8 cellular contexts compared by ENCODE assay signal in genomic region chr19:15379083-15379995, GRCh38. TPM values are rescaled to one million over a fixed set of nuclear protein-coding genes. Genes with fewer than 3 reads are reported as not detected.
DNase-seq lines count a peak whose midpoint lies in the region; ATAC-seq and TF ChIP-seq lines count a peak whose summit lies in the region.

Gene AKAP8 (minus strand): TSS chr19:15379787. CDS start chr19:15379731, 56 bp downstream.

- no peak within 1 kb of the TSS for H4K5ac ChIP-seq in H9 (ENCODE audit: insufficient read length, low read depth, low read length)

- H3K79me2 ChIP-seq in H9 (ENCODE audit: insufficient read depth, low read length) = peaks cover 33% of the 10 kb centered on the region; the same call in 1 of the 2 replicates

- H2AK5ac ChIP-seq in H9 (ENCODE audit: insufficient read length, low read length) = no peak within 1 kb of the TSS

- H3K9me3 Mint-ChIP-seq in H9 = no peaks in the 10 kb centered on the region; a peak in 1 of 5 replicates
- H3K9me3 Mint-ChIP-seq in natural killer cell = no peaks in the 10 kb centered on the region

- peak within 1 kb of the TSS; percentile 84 for H3K9ac ChIP-seq in H9 (ENCODE audit: extremely low read depth, insufficient read length, low read length)

- no peak within 1 kb of the TSS for H2BK5ac ChIP-seq in H9 (ENCODE audit: insufficient read length, low read length)

- peak within 1 kb of the TSS; percentile 96 for H3K14ac ChIP-seq in H9 (ENCODE audit: insufficient read depth, low read length)

- H3K79me1 ChIP-seq in H9 (ENCODE audit: insufficient read depth, low read depth, low read length, poor library complexity, severe bottlenecking) = no peaks in the 10 kb centered on the region

- peaks cover 8% of the 10 kb centered on the region for H3K23me2 ChIP-seq in H9 (ENCODE audit: insufficient read length, low read depth, low read length, poor library complexity, severe bottlenecking)

- no peaks in the 10 kb centered on the region for H3K9me3 ChIP-seq in H9 (ENCODE audit: control insufficient read depth, low read depth, low read length)

- H3K36me3 Mint-ChIP-seq in H9 (ENCODE audit: insufficient read depth in 1 of 3, low read depth in 3 of 3) = peaks cover 5 to 21% (median 5%) of the 10 kb centered on the region in 3 experiments; a peak in 5 of 7 replicates
- H3K36me3 Mint-ChIP-seq in natural killer cell = no peaks in the 10 kb centered on the region

- H4K20me1 ChIP-seq in H9 (ENCODE audit: control insufficient read depth, insufficient read depth, insufficient read length) = no peaks in the 10 kb centered on the region

- no peak within 1 kb of the TSS for H2BK120ac ChIP-seq in H9 (ENCODE audit: low read depth, low read length, poor library complexity, severe bottlenecking)

- H3K56ac ChIP-seq in H9 (ENCODE audit: insufficient read length, low read depth, low read length) = no peak within 1 kb of the TSS

- no peak within 1 kb of the TSS; the same call in 1 of the 2 replicates for H2BK15ac ChIP-seq in H9 (ENCODE audit: low read depth, low read length)

- no CpG with 5 or more reads among the region's 111 CpGs for WGBS in H9 (ENCODE audit: extremely low coverage, insufficient read length, low lambda C conversion rate)

- H3K4ac ChIP-seq in H9 (ENCODE audit: low read depth, low read length) = no peak within 1 kb of the TSS

- H3K18ac ChIP-seq in H9 (ENCODE audit: insufficient read length, low read depth, low read length) = peak within 1 kb of the TSS; percentile 90

- H3K4me3 Mint-ChIP-seq in H9 (peak within 1 kb of the TSS; percentile 95 to 98), natural killer cell (peak within 1 kb of the TSS; percentile 98)

- no peaks in the 10 kb centered on the region for H3K27me3 ChIP-seq in H9 (ENCODE audit: insufficient read depth, low read length)

- TF ChIP-seq CTCF in H9 (conservative IDR thresholded peaks at IDR 0.05) (no peak), natural killer cell (IDR thresholded peaks at IDR 0.05) (no peak)

- H3K23ac ChIP-seq in H9 (ENCODE audit: insufficient read length, low read depth, low read length) = no peak within 1 kb of the TSS

- no peak within 1 kb of the TSS for H3T11ph ChIP-seq in H9 (ENCODE audit: low read length)

- TF ChIP-seq POLR2A in Raji (IDR thresholded peaks at IDR 0.05; ENCODE audit: insufficient read depth, low read depth, low read length) = peak; percentile 71

- H3K4me1 Mint-ChIP-seq in H9 (peaks cover 30 to 31% of the 10 kb centered on the region in 2 experiments), natural killer cell (peaks cover 25 to 37% of the 10 kb centered on the region in 2 donors)

- no peak within 1 kb of the TSS for H4K8ac ChIP-seq in H9 (replicated peaks; ENCODE audit: insufficient read length, low read depth, low read length)

- H3K4me1 ChIP-seq in H9 (ENCODE audit: insufficient read depth, low read length) = peaks cover 2% of the 10 kb centered on the region; the same call in 1 of the 2 replicates

- H3K27ac Mint-ChIP-seq in H9 (peak within 1 kb of the TSS; percentile 97 to 100 (median 99)), natural killer cell (peak within 1 kb of the TSS; percentile 92 to 93)

- no peak within 1 kb of the TSS for H4K91ac ChIP-seq in H9 (ENCODE audit: insufficient read length, low read depth, low read length)

- ATAC-seq in natural killer cell = peak; percentile 89 to 97 (median 91)

- DNase-seq in ELR (ENCODE audit: low read depth) = peak; percentile 98
- peak; percentile 99 for DNase-seq in H9
- DNase-seq in M059J (ENCODE audit: low read depth) = peak; percentile 98
- DNase-seq in activated T-helper 9 cell treated with anti-CD3 and anti-CD28 coated beads, Interleukin-2, amount 50 U/mL, for 16 hours (ENCODE audit: low read depth) = peak; percentile 98
- DNase-seq in fibroblast of peridontal ligament (ENCODE audit: extremely low read depth) = peak; percentile 97
- peak; percentile 98 for DNase-seq in natural killer cell
- DNase-seq in stimulated activated naive CD4-positive, alpha-beta T cell (lab: John Stamatoyannopoulos, UW) = peak; percentile 94 to 99 (median 98)

- no peak within 1 kb of the TSS for H3K27ac ChIP-seq in H9 (ENCODE audit: insufficient read length, low read depth, low read length)

- no peak within 1 kb of the TSS for H2BK20ac ChIP-seq in H9 (ENCODE audit: low read depth, low read length, poor library complexity, severe bottlenecking)

- intact Hi-C loops in natural killer cell (cut with micrococcal nuclease) = loop anchor here (1.0 to 5.0 kb wide), 3 partner anchors 40 to 87 kb away; no protein-coding TSS in a partner anchor

- H2BK12ac ChIP-seq in H9 (ENCODE audit: insufficient read length, low read depth, low read length) = no peak within 1 kb of the TSS

- H3K27me3 Mint-ChIP-seq in H9 (ENCODE audit: low read depth) = no peaks in the 10 kb centered on the region; the same call in 1 of the 2 replicates
- no peaks in the 10 kb centered on the region for H3K27me3 Mint-ChIP-seq in natural killer cell (ENCODE audit: low read depth in 2 of 2)

- H2AFZ ChIP-seq in H9 (ENCODE audit: low read length) = no peak within 1 kb of the TSS

- peak within 1 kb of the TSS; percentile 91 for H3K4me2 ChIP-seq in H9 (ENCODE audit: insufficient read depth, insufficient read length, low read length)

RNA-seq across cellular contexts. Expression of gene AKAP8, which starts in this region (rescaled TPM):
- total RNA-seq in H9 (2021) (59.1 and 59.5 TPM in 2 replicates), natural killer cell (10 to 100 TPM; 65.3 to 87.6 (median 76.9) TPM)
- 10.1 and 16.4 TPM in 2 replicates for total RNA-seq in M059J (2014; rRNA removed; shearing (Covaris generic))
